In genomic region chr5:169856571-169856970, GRCh38 we compare ENCODE assay signal across 3 cellular contexts.
TF ChIP-seq lines count a peak whose summit lies in the region.

No MANE protein-coding gene starts in this region.

TF ChIP-seq in IMR-90, 13 proteins besides CTCF, POLR2A, EP300 and RAD21:
- TF ChIP-seq NFE2L2 (IDR thresholded peaks at IDR 0.05; ENCODE audit: low read depth, low read length) (peak; percentile 99), CEBPB (IDR thresholded peaks at IDR 0.05; ENCODE audit: low read depth, low read length) (peak; percentile 31; the same call in 1 of the 2 replicates), RFX5 (IDR thresholded peaks at IDR 0.05; ENCODE audit: low read depth, low read length) (no peak), ELK1 (IDR thresholded peaks at IDR 0.05; ENCODE audit: borderline replicate concordance, low read depth, low read length) (no peak), SMC3 (IDR thresholded peaks at IDR 0.05; ENCODE audit: low read depth, low read length) (no peak), MXI1 (IDR thresholded peaks at IDR 0.05; ENCODE audit: borderline replicate concordance, low read depth, low read length) (no peak), BHLHE40 (IDR thresholded peaks at IDR 0.05; ENCODE audit: low read depth, low read length) (peak; percentile 31; the same call in 1 of the 2 replicates), FOS (IDR thresholded peaks at IDR 0.05; ENCODE audit: low read depth, low read length) (peak; percentile 87), CHD1 (IDR thresholded peaks at IDR 0.05; ENCODE audit: low read depth, low read length) (no peak), MAZ (IDR thresholded peaks at IDR 0.05; ENCODE audit: borderline replicate concordance, low read depth, low read length) (no peak), RCOR1 (IDR thresholded peaks at IDR 0.05; ENCODE audit: insufficient replicate concordance, low read length) (no peak), MAFK (IDR thresholded peaks at IDR 0.05; ENCODE audit: low read depth, low read length) (peak; percentile 95), USF2 (IDR thresholded peaks at IDR 0.05; ENCODE audit: low read depth, low read length) (no peak)

TF ChIP-seq in K562, 482 proteins besides CTCF, POLR2A, EP300 and RAD21:
- no peak for TF ChIP-seq MITF (IDR thresholded peaks at IDR 0.05)
- TF ChIP-seq MAFF (IDR thresholded peaks at IDR 0.05; ENCODE audit: low read length), result peak; percentile 85; the same call in 1 of the 2 replicates
- no peak for TF ChIP-seq ATF7 (IDR thresholded peaks at IDR 0.05)
- peak; percentile 88 for TF ChIP-seq NFE2 (IDR thresholded peaks at IDR 0.05; ENCODE audit: low read depth)
- TF ChIP-seq GATAD2B (IDR thresholded peaks at IDR 0.05; ENCODE audit: borderline replicate concordance), result no peak
- TF ChIP-seq ZNF253 (CRISPR knock-in tag; conservative IDR thresholded peaks at IDR 0.05), result no peak
- no peak for TF ChIP-seq DPF2 (IDR thresholded peaks at IDR 0.05)
- TF ChIP-seq FOSL1 (tag; conservative IDR thresholded peaks at IDR 0.05), result peak; percentile 40; the same call in 1 of the 2 replicates
- no peak for TF ChIP-seq PHTF2 (CRISPR knock-in tag; IDR thresholded peaks at IDR 0.05)
- no peak for TF ChIP-seq RBM39 (optimal IDR thresholded peaks at IDR 0.05; ENCODE audit: low read depth, low read length)
- TF ChIP-seq JUND (IDR thresholded peaks at IDR 0.05; ENCODE audit: borderline replicate concordance, low read depth, low read length), result 0 out of 2 replicates have a peak, but pooled peaks have one; percentile 33
- TF ChIP-seq JUND (tag; IDR thresholded peaks at IDR 0.05; ENCODE audit: borderline replicate concordance, low read depth, low read length), result no peak
- peak; percentile 88 for TF ChIP-seq C11orf30 (IDR thresholded peaks at IDR 0.05; ENCODE audit: low read depth)
- TF ChIP-seq MYNN (IDR thresholded peaks at IDR 0.05), result 0 out of 2 replicates have a peak, but pooled peaks have one; percentile 19
- no peak for TF ChIP-seq MYNN (CRISPR knock-in tag; IDR thresholded peaks at IDR 0.05)
- no peak for TF ChIP-seq TCF7 (IDR thresholded peaks at IDR 0.05; ENCODE audit: borderline replicate concordance)
- peak; percentile 50; the same call in 1 of the 2 replicates for TF ChIP-seq NFE2L1 (tag; IDR thresholded peaks at IDR 0.05; ENCODE audit: borderline replicate concordance, low read depth)
- no peak for TF ChIP-seq ZNF740 (CRISPR knock-in tag; IDR thresholded peaks at IDR 0.05)
- no peak for TF ChIP-seq ZNF740 (tag; IDR thresholded peaks at IDR 0.05)
- 0 out of 2 replicates have a peak, but pooled peaks have one; percentile 43 for TF ChIP-seq BACH1 (tag; IDR thresholded peaks at IDR 0.05)
- TF ChIP-seq ZNF639 (CRISPR knock-in tag; conservative IDR thresholded peaks at IDR 0.05 in 1 of 2, IDR thresholded peaks at IDR 0.05 in 1 of 2), result no peak
- TF ChIP-seq MAFG (tag; conservative IDR thresholded peaks at IDR 0.05), result peak; percentile 84
- TF ChIP-seq ZNF316 (IDR thresholded peaks at IDR 0.05), result peak; percentile 90
- TF ChIP-seq NCOA6 (IDR thresholded peaks at IDR 0.05), result no peak
- peak; percentile 87 for TF ChIP-seq MAFK (IDR thresholded peaks at IDR 0.05; ENCODE audit: low read length)
- no peak for TF ChIP-seq ZNF274 (IDR thresholded peaks at IDR 0.05; ENCODE audit: borderline replicate concordance, low read depth, low read length)
- TF ChIP-seq ATF3 (IDR thresholded peaks at IDR 0.05), result peak; percentile 18; the same call in 1 of the 2 replicates
- no peak for TF ChIP-seq ATF3 (CRISPR knock-in tag; conservative IDR thresholded peaks at IDR 0.05)
- no peak for TF ChIP-seq NR1H2 (CRISPR knock-in tag; IDR thresholded peaks at IDR 0.05)

TF ChIP-seq in HepG2, 621 proteins besides CTCF, POLR2A, EP300 and RAD21 (continued from another document):
- TF ChIP-seq ZNF660 (CRISPR knock-in tag; IDR thresholded peaks at IDR 0.05; ENCODE audit: borderline replicate concordance, low read depth) (no peak), KLF13 (CRISPR knock-in tag; IDR thresholded peaks at IDR 0.05) (no peak), MAFK (conservative IDR thresholded peaks at IDR 0.05 in 1 of 2, IDR thresholded peaks at IDR 0.05 in 1 of 2; ENCODE audit: low read length in 2 of 2) (peak; percentile 57 to 63), PRMT3 (CRISPR knock-in tag; IDR thresholded peaks at IDR 0.05; ENCODE audit: borderline replicate concordance, low read depth) (no peak), FOXO4 (CRISPR knock-in tag; conservative IDR thresholded peaks at IDR 0.05) (no peak), ZFP82 (CRISPR knock-in tag; IDR thresholded peaks at IDR 0.05; ENCODE audit: borderline replicate concordance) (no peak), DMAP1 (CRISPR knock-in tag; IDR thresholded peaks at IDR 0.05) (no peak), LRRFIP1 (CRISPR knock-in tag; conservative IDR thresholded peaks at IDR 0.05) (no peak), ZNF687 (CRISPR knock-in tag; IDR thresholded peaks at IDR 0.05) (no peak), NFE2L2 (IDR thresholded peaks at IDR 0.05; ENCODE audit: low read length) (peak; percentile 72; the same call in 1 of the 2 replicates), ZNF12 (CRISPR knock-in tag; IDR thresholded peaks at IDR 0.05) (no peak), ZFAT (CRISPR knock-in tag; conservative IDR thresholded peaks at IDR 0.05) (no peak), MAF1 (CRISPR knock-in tag; IDR thresholded peaks at IDR 0.05; ENCODE audit: borderline replicate concordance) (no peak), ZNF496 (CRISPR knock-in tag; IDR thresholded peaks at IDR 0.05; ENCODE audit: insufficient replicate concordance) (no peak), ZNF749 (CRISPR knock-in tag; IDR thresholded peaks at IDR 0.05; ENCODE audit: borderline replicate concordance) (no peak), ZNF446 (CRISPR knock-in tag; IDR thresholded peaks at IDR 0.05) (no peak), ZEB1 (IDR thresholded peaks at IDR 0.05; ENCODE audit: insufficient replicate concordance, low read depth) (no peak), ZNF558 (CRISPR knock-in tag; IDR thresholded peaks at IDR 0.05; ENCODE audit: borderline replicate concordance) (no peak), MAFF (IDR thresholded peaks at IDR 0.05; ENCODE audit: low read depth, low read length) (peak; percentile 45), ZNF672 (CRISPR knock-in tag; IDR thresholded peaks at IDR 0.05) (no peak)
